13 cellular contexts compared by ENCODE assay signal in the genomic region with DNA sequence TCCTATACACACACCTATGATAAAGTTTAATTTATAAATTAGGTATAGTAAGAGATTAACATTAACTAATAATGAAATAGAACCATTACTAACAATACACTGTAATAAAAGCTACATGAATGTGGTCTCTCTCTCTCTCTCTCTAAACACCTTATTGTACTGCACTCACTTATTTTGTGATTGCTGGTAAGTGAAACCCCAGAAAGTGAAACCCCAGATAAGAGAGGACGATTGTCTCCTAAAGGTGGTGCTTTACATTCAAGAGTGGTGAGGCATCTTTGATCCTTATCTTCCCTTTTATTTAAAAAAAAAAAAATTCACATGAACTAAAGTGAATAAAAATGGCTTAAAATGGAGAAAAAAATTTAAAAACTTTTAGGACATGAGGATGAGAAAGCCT.
DNase-seq lines count a peak whose midpoint lies in the region; ATAC-seq, FAIRE-seq and TF ChIP-seq lines count a peak whose summit lies in the region.
"Had no signal": no experiment of that assay in that cellular context is flagged by ENCODE, and none has a peak within 500 bp of the region (broad histone marks: within the 10 kb centered on the region; RNA-seq: fewer than 3 reads in every experiment).

No MANE protein-coding gene starts in this region.

- H3K27ac ChIP-seq in mesendoderm (ENCODE audit: low read depth, low read length), result no peak overlapping the region
- H3K27ac ChIP-seq: C4-2B, SK-N-MC, thyroid gland, VCaP had no signal

- no peak overlapping the region for H3K4ac ChIP-seq in mesendoderm (ENCODE audit: low read depth, low read length)

- no peaks in the 10 kb centered on the region for H3K27me3 ChIP-seq in mesendoderm (ENCODE audit: insufficient read depth, low read length, poor library complexity)
- H3K27me3 ChIP-seq: thyroid gland had no signal

- no peak for FAIRE-seq in GM12892 (lab: Jason Lieb, UNC)

- peak overlapping the region; percentile 77 for H3K27ac Mint-ChIP-seq in activated B cell treated with CpG ODN at 0.5 μM for 24 hours

- intact Hi-C loops in activated B cell treated with CpG ODN at 0.5 μM for 24 hours (cut with micrococcal nuclease), result loop anchor here (5.0 kb wide), 1 partner anchor 35 kb away; no protein-coding TSS in a partner anchor

- H4K8ac ChIP-seq in mesendoderm (ENCODE audit: low read depth, low read length), result no peak overlapping the region

- H3K4me2 ChIP-seq in mesendoderm (ENCODE audit: low read length), result no peak overlapping the region

- H3K36me3 ChIP-seq in mesendoderm (ENCODE audit: control insufficient read depth, insufficient read depth, low read length), result peaks cover 4% of the 10 kb centered on the region

- peaks cover 21% of the 10 kb centered on the region for H3K79me1 ChIP-seq in mesendoderm (ENCODE audit: low read length)

- no peak overlapping the region for H3K56ac ChIP-seq in mesendoderm (ENCODE audit: low read length)

- no peak overlapping the region for H2BK120ac ChIP-seq in mesendoderm (ENCODE audit: low read depth, low read length)

- no peak overlapping the region for H3K4me3 ChIP-seq in mesendoderm (ENCODE audit: low read length)
- H3K4me3 ChIP-seq: SK-N-MC, thyroid gland had no signal

- H3K4me3 Mint-ChIP-seq in activated B cell treated with CpG ODN at 0.5 μM for 24 hours, result no peak overlapping the region
- H3K4me3 Mint-ChIP-seq: neural crest cell had no signal

- POLR2A ChIA-PET in activated B cell treated with CpG ODN at 0.5 μM for 24 hours (lab: Charles Lee), result interaction anchor here (0.6 kb wide), 1 partner anchor 102 kb away, joined by 7 read pairs; no protein-coding TSS in a partner anchor

- DNase-seq in ELR (ENCODE audit: low read depth), result peak; percentile 40
- no peak for DNase-seq in activated B cell treated with CpG ODN at 0.5 μM for 24 hours
- peak; percentile 37 for DNase-seq in mesendoderm
- DNase-seq in GM12892 (ENCODE audit: insufficient read length), result no peak
- no peak for DNase-seq in NCI-H2081 (lab: John Stamatoyannopoulos, UW)
- DNase-seq in epidermal melanocyte (ENCODE audit: insufficient read length, low spot score), result no peak
- DNase-seq: retina had no signal

- CTCF ChIA-PET in activated B cell treated with CpG ODN at 0.5 μM for 24 hours (lab: Charles Lee), result no interaction called here

- no peaks in the 10 kb centered on the region for H3K9me3 Mint-ChIP-seq in activated B cell treated with CpG ODN at 0.5 μM for 24 hours
- H3K9me3 Mint-ChIP-seq: neural crest cell had no signal

- H4K5ac ChIP-seq in mesendoderm (ENCODE audit: low read length), result no peak overlapping the region

- H3K9ac ChIP-seq in mesendoderm (ENCODE audit: low read length), result no peak overlapping the region

- H3K79me2 ChIP-seq in mesendoderm (ENCODE audit: control insufficient read depth, insufficient read depth, low read length), result peaks cover 55% of the 10 kb centered on the region

- H2AK5ac ChIP-seq in mesendoderm (ENCODE audit: low read length), result no peak overlapping the region

- ATAC-seq in GM21423 (IDR thresholded peaks at IDR 0.05; ENCODE audit: unreplicated experiment), result peak; percentile 44
- ATAC-seq in activated B cell treated with CpG ODN at 0.5 μM for 24 hours (ENCODE audit: low read depth), result no peak

- H2BK5ac ChIP-seq in mesendoderm (ENCODE audit: low read length), result no peak overlapping the region

- no peaks in the 10 kb centered on the region for H3K27me3 Mint-ChIP-seq in activated B cell treated with CpG ODN at 0.5 μM for 24 hours

- peaks cover 68% of the 10 kb centered on the region for H3K4me1 Mint-ChIP-seq in activated B cell treated with CpG ODN at 0.5 μM for 24 hours

- H3K23ac ChIP-seq in mesendoderm (ENCODE audit: low read length), result no peak overlapping the region

- H3K18ac ChIP-seq in mesendoderm (ENCODE audit: low read length), result no peak overlapping the region

- TF ChIP-seq POLR2A in GM12892 (IDR thresholded peaks at IDR 0.05; ENCODE audit: low read depth, low read length), result no peak

- no peak for TF ChIP-seq CTCF in activated B cell treated with CpG ODN at 0.5 μM for 24 hours (IDR thresholded peaks at IDR 0.05)

- H3K4me1 ChIP-seq in mesendoderm (ENCODE audit: control insufficient read depth, low read depth, low read length), result peaks cover 2% of the 10 kb centered on the region

- no CpG with 5 or more reads among the region's 1 CpG for WGBS in mesendoderm (ENCODE audit: extremely low coverage, insufficient coverage, low lambda C conversion rate)

- peaks cover 16% of the 10 kb centered on the region for H3K36me3 Mint-ChIP-seq in activated B cell treated with CpG ODN at 0.5 μM for 24 hours (ENCODE audit: low read depth)

- H2BK15ac ChIP-seq in mesendoderm (replicated peaks; ENCODE audit: low read depth), result no peak overlapping the region

Comparison
In these comparisons a context has a peak if more than half of its experiments do, and no peak if none do; other contexts are left out.
1. DNase-seq: peak in ELR (single experiment) and mesendoderm (single experiment); none in activated B cell treated with CpG ODN at 0.5 μM for 24 hours (single experiment), GM12892 (single experiment), NCI-H2081 (0 of 2) and epidermal melanocyte (single experiment).